ENCODE assay signal across 2 cellular contexts in the genomic region with DNA sequence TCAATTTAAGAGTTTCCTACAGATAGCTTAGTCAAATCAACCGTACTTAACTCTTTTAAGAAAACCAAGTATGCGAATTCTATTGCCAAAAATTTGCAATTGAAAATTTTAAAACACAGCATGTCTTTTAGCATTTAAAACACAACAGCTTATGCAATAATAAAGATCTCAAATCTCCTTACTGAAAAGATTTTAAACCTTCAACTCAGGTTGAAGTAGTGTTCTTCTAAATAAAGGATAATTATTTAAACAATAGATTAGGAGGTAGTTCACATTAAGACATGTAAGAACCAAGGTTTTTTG.
TF ChIP-seq lines count a peak whose summit lies in the region.

No MANE protein-coding gene starts in this region.

TF ChIP-seq in A549, 52 proteins besides CTCF, POLR2A, EP300 and RAD21:
- TF ChIP-seq CBX8 (IDR thresholded peaks at IDR 0.05) (no peak), RNF2 (IDR thresholded peaks at IDR 0.05; ENCODE audit: borderline replicate concordance, low read depth) (no peak), JUNB (IDR thresholded peaks at IDR 0.05) (no peak), RFX5 (IDR thresholded peaks at IDR 0.05) (no peak)

TF ChIP-seq in K562, 482 proteins besides CTCF, POLR2A, EP300 and RAD21:
- TF ChIP-seq, protein P1, sequence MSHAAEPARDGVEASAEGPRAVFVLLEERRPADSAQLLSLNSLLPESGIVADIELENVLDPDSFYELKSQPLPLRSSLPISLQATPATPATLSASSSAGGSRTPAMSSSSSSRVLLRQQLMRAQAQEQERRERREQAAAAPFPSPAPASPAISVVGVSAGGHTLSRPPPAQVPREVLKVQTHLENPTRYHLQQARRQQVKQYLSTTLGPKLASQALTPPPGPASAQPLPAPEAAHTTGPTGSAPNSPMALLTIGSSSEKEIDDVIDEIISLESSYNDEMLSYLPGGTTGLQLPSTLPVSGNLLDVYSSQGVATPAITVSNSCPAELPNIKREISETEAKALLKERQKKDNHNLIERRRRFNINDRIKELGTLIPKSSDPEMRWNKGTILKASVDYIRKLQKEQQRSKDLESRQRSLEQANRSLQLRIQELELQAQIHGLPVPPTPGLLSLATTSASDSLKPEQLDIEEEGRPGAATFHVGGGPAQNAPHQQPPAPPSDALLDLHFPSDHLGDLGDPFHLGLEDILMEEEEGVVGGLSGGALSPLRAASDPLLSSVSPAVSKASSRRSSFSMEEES (CRISPR knock-in tag; IDR thresholded peaks at IDR 0.05): no peak
- TF ChIP-seq RBM14 (IDR thresholded peaks at IDR 0.05; ENCODE audit: borderline replicate concordance, insufficient read depth, low read depth, low read length) (no peak), ZBTB1 (CRISPR knock-in tag; IDR thresholded peaks at IDR 0.05; ENCODE audit: borderline replicate concordance, low read depth) (no peak), ZZZ3 (IDR thresholded peaks at IDR 0.05) (no peak), TGIF2 (CRISPR knock-in tag; IDR thresholded peaks at IDR 0.05) (no peak), L3MBTL2 (IDR thresholded peaks at IDR 0.05) (no peak), ZNF778 (CRISPR knock-in tag; IDR thresholded peaks at IDR 0.05) (no peak), MED1 (CRISPR knock-in tag; IDR thresholded peaks at IDR 0.05; ENCODE audit: borderline replicate concordance) (no peak), TEAD2 (tag; IDR thresholded peaks at IDR 0.05) (no peak), THRB (CRISPR knock-in tag; conservative IDR thresholded peaks at IDR 0.05) (no peak), GATAD2A (IDR thresholded peaks at IDR 0.05) (no peak)
- TF ChIP-seq, protein P2, sequence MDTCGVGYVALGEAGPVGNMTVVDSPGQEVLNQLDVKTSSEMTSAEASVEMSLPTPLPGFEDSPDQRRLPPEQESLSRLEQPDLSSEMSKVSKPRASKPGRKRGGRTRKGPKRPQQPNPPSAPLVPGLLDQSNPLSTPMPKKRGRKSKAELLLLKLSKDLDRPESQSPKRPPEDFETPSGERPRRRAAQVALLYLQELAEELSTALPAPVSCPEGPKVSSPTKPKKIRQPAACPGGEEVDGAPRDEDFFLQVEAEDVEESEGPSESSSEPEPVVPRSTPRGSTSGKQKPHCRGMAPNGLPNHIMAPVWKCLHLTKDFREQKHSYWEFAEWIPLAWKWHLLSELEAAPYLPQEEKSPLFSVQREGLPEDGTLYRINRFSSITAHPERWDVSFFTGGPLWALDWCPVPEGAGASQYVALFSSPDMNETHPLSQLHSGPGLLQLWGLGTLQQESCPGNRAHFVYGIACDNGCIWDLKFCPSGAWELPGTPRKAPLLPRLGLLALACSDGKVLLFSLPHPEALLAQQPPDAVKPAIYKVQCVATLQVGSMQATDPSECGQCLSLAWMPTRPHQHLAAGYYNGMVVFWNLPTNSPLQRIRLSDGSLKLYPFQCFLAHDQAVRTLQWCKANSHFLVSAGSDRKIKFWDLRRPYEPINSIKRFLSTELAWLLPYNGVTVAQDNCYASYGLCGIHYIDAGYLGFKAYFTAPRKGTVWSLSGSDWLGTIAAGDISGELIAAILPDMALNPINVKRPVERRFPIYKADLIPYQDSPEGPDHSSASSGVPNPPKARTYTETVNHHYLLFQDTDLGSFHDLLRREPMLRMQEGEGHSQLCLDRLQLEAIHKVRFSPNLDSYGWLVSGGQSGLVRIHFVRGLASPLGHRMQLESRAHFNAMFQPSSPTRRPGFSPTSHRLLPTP (IDR thresholded peaks at IDR 0.05; ENCODE audit: borderline replicate concordance, extremely low read depth, insufficient read length): no peak
- TF ChIP-seq, protein P3, sequence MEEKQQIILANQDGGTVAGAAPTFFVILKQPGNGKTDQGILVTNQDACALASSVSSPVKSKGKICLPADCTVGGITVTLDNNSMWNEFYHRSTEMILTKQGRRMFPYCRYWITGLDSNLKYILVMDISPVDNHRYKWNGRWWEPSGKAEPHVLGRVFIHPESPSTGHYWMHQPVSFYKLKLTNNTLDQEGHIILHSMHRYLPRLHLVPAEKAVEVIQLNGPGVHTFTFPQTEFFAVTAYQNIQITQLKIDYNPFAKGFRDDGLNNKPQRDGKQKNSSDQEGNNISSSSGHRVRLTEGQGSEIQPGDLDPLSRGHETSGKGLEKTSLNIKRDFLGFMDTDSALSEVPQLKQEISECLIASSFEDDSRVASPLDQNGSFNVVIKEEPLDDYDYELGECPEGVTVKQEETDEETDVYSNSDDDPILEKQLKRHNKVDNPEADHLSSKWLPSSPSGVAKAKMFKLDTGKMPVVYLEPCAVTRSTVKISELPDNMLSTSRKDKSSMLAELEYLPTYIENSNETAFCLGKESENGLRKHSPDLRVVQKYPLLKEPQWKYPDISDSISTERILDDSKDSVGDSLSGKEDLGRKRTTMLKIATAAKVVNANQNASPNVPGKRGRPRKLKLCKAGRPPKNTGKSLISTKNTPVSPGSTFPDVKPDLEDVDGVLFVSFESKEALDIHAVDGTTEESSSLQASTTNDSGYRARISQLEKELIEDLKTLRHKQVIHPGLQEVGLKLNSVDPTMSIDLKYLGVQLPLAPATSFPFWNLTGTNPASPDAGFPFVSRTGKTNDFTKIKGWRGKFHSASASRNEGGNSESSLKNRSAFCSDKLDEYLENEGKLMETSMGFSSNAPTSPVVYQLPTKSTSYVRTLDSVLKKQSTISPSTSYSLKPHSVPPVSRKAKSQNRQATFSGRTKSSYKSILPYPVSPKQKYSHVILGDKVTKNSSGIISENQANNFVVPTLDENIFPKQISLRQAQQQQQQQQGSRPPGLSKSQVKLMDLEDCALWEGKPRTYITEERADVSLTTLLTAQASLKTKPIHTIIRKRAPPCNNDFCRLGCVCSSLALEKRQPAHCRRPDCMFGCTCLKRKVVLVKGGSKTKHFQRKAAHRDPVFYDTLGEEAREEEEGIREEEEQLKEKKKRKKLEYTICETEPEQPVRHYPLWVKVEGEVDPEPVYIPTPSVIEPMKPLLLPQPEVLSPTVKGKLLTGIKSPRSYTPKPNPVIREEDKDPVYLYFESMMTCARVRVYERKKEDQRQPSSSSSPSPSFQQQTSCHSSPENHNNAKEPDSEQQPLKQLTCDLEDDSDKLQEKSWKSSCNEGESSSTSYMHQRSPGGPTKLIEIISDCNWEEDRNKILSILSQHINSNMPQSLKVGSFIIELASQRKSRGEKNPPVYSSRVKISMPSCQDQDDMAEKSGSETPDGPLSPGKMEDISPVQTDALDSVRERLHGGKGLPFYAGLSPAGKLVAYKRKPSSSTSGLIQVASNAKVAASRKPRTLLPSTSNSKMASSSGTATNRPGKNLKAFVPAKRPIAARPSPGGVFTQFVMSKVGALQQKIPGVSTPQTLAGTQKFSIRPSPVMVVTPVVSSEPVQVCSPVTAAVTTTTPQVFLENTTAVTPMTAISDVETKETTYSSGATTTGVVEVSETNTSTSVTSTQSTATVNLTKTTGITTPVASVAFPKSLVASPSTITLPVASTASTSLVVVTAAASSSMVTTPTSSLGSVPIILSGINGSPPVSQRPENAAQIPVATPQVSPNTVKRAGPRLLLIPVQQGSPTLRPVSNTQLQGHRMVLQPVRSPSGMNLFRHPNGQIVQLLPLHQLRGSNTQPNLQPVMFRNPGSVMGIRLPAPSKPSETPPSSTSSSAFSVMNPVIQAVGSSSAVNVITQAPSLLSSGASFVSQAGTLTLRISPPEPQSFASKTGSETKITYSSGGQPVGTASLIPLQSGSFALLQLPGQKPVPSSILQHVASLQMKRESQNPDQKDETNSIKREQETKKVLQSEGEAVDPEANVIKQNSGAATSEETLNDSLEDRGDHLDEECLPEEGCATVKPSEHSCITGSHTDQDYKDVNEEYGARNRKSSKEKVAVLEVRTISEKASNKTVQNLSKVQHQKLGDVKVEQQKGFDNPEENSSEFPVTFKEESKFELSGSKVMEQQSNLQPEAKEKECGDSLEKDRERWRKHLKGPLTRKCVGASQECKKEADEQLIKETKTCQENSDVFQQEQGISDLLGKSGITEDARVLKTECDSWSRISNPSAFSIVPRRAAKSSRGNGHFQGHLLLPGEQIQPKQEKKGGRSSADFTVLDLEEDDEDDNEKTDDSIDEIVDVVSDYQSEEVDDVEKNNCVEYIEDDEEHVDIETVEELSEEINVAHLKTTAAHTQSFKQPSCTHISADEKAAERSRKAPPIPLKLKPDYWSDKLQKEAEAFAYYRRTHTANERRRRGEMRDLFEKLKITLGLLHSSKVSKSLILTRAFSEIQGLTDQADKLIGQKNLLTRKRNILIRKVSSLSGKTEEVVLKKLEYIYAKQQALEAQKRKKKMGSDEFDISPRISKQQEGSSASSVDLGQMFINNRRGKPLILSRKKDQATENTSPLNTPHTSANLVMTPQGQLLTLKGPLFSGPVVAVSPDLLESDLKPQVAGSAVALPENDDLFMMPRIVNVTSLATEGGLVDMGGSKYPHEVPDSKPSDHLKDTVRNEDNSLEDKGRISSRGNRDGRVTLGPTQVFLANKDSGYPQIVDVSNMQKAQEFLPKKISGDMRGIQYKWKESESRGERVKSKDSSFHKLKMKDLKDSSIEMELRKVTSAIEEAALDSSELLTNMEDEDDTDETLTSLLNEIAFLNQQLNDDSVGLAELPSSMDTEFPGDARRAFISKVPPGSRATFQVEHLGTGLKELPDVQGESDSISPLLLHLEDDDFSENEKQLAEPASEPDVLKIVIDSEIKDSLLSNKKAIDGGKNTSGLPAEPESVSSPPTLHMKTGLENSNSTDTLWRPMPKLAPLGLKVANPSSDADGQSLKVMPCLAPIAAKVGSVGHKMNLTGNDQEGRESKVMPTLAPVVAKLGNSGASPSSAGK (IDR thresholded peaks at IDR 0.05): no peak
TF ChIP-seq in K562: peak in this region for 0.
